Comparison of ENCODE assay signal across 25 cellular contexts in genomic region chr3:158486200-158486599, GRCh38.
"Had no signal": no experiment of that assay in that cellular context is flagged by ENCODE, and none has a peak within 500 bp of the region (broad histone marks: within the 10 kb centered on the region; RNA-seq: fewer than 3 reads in every experiment).

No MANE protein-coding gene starts in this region.

- H3K27ac ChIP-seq: ascending aorta, brain microvascular endothelial cell, colonic mucosa, epithelial cell of prostate, gastroesophageal sphincter, sigmoid colon, stomach, suprapubic skin, tibial nerve, VCaP had no signal

- DNase-seq: activated CD4-positive, alpha-beta T cell treated with anti-CD3 and anti-CD28 coated beads, Interleukin-2, amount 10 ng/mL, durations not matched to agents 7 days and 5 days; activated CD8-positive, alpha-beta T cell treated with anti-CD3 and anti-CD28 coated beads for 36 hours; activated T-cell treated with anti-CD3 and anti-CD28 coated beads, Interleukin-2, amount 50 U/mL, for 1 hour; brain microvascular endothelial cell; colonic mucosa; head of caudate nucleus; naive B cell; occipital lobe; sigmoid colon; stimulated activated CD4-positive, alpha-beta T cell treated with anti-CD3 and anti-CD28 coated beads, Interleukin-15, amount 100 ng/mL, for 24 hours; stomach had no signal

- H3K4me3 Mint-ChIP-seq: activated CD4-positive, alpha-beta T cell treated with anti-CD3 and anti-CD28 coated beads, Interleukin-2, amount 10 ng/mL, durations not matched to agents 7 days and 5 days; activated CD8-positive, alpha-beta T cell treated with anti-CD3 and anti-CD28 coated beads for 36 hours; central memory CD8-positive, alpha-beta T cell; naive B cell; neural crest cell; stimulated activated memory B cell treated with anti-CD40 and anti-IgM and Interleukin-4, amounts not matched to agents 10 μg/mL and 1 μg/mL and 100 μg/mL, for 72 hours; T-helper 1 cell treated with Interleukin-12 subunit alpha and Interleukin-12 subunit beta and Interleukin-4 antibody, amounts not matched to agents 30 μg/mL and 1 μg/mL, for 36 hours had no signal

- H3K9me3 Mint-ChIP-seq: activated CD4-positive, alpha-beta T cell treated with anti-CD3 and anti-CD28 coated beads, Interleukin-2, amount 10 ng/mL, durations not matched to agents 7 days and 5 days; central memory CD8-positive, alpha-beta T cell; T-helper 1 cell treated with Interleukin-12 subunit alpha and Interleukin-12 subunit beta and Interleukin-4 antibody, amounts not matched to agents 30 μg/mL and 1 μg/mL, for 36 hours had no signal

- ATAC-seq: activated CD4-positive, CD25-positive, alpha-beta regulatory T cell treated with anti-CD3 and anti-CD28 coated beads, Interleukin-2, amount 50 U/mL, for 24 hours; activated CD8-positive, alpha-beta T cell treated with anti-CD3 and anti-CD28 coated beads for 36 hours; activated naive CD4-positive, alpha-beta T cell treated with anti-CD3 and anti-CD28 coated beads, Interleukin-2, amount 50 U/mL, for 72 hours; gastroesophageal sphincter; stimulated activated memory B cell treated with anti-CD40 and anti-IgM and Interleukin-4, amounts not matched to agents 10 μg/mL and 1 μg/mL and 100 μg/mL, for 72 hours had no signal

- H3K27me3 ChIP-seq: ascending aorta, brain microvascular endothelial cell, colonic mucosa, gastroesophageal sphincter, sigmoid colon, stomach, suprapubic skin, tibial nerve had no signal

- H3K27ac Mint-ChIP-seq: activated CD4-positive, alpha-beta T cell treated with anti-CD3 and anti-CD28 coated beads, Interleukin-2, amount 10 ng/mL, durations not matched to agents 7 days and 5 days; activated CD8-positive, alpha-beta T cell treated with anti-CD3 and anti-CD28 coated beads for 36 hours; activated naive CD4-positive, alpha-beta T cell treated with anti-CD3 and anti-CD28 coated beads, Interleukin-2, amount 50 U/mL, for 72 hours; naive B cell; stimulated activated memory B cell treated with anti-CD40 and anti-IgM and Interleukin-4, amounts not matched to agents 10 μg/mL and 1 μg/mL and 100 μg/mL, for 72 hours; T-helper 1 cell treated with Interleukin-12 subunit alpha and Interleukin-12 subunit beta and Interleukin-4 antibody, amounts not matched to agents 30 μg/mL and 1 μg/mL, for 36 hours had no signal

- H3K36me3 ChIP-seq: ascending aorta, brain microvascular endothelial cell, colonic mucosa, gastroesophageal sphincter, sigmoid colon, stomach, suprapubic skin, tibial nerve had no signal

- H3K4me1 ChIP-seq: ascending aorta, colonic mucosa, gastroesophageal sphincter, stomach, suprapubic skin had no signal

- H3K9me3 ChIP-seq: ascending aorta, colonic mucosa, gastroesophageal sphincter, sigmoid colon, stomach, suprapubic skin, tibial nerve had no signal

- H3K4me3 ChIP-seq: ascending aorta, colonic mucosa, gastroesophageal sphincter, lung, sigmoid colon, smooth muscle cell, stomach, suprapubic skin, tibial nerve had no signal

- H3K4me1 Mint-ChIP-seq: activated CD4-positive, alpha-beta T cell treated with anti-CD3 and anti-CD28 coated beads, Interleukin-2, amount 10 ng/mL, durations not matched to agents 7 days and 5 days; central memory CD8-positive, alpha-beta T cell; naive B cell; stimulated activated memory B cell treated with anti-CD40 and anti-IgM and Interleukin-4, amounts not matched to agents 10 μg/mL and 1 μg/mL and 100 μg/mL, for 72 hours had no signal

- H3K27me3 Mint-ChIP-seq: activated CD4-positive, alpha-beta T cell treated with anti-CD3 and anti-CD28 coated beads, Interleukin-2, amount 10 ng/mL, durations not matched to agents 7 days and 5 days; activated CD8-positive, alpha-beta T cell treated with anti-CD3 and anti-CD28 coated beads for 36 hours; central memory CD8-positive, alpha-beta T cell; naive B cell; stimulated activated memory B cell treated with anti-CD40 and anti-IgM and Interleukin-4, amounts not matched to agents 10 μg/mL and 1 μg/mL and 100 μg/mL, for 72 hours had no signal

- H3K36me3 Mint-ChIP-seq: activated naive CD4-positive, alpha-beta T cell treated with anti-CD3 and anti-CD28 coated beads, Interleukin-2, amount 50 U/mL, for 72 hours; naive B cell had no signal
